Comparison of ENCODE assay signal across 9 cellular contexts in genomic region chr10:70493660-70494234, GRCh38. TPM values are rescaled to one million over a fixed set of nuclear protein-coding genes. Genes with fewer than 3 reads are reported as not detected.
DNase-seq lines count a peak whose midpoint lies in the region; ATAC-seq and TF ChIP-seq lines count a peak whose summit lies in the region.
"Had no signal": no experiment of that assay in that cellular context is flagged by ENCODE, and none has a peak within 500 bp of the region (broad histone marks: within the 10 kb centered on the region; RNA-seq: fewer than 3 reads in every experiment).

No MANE protein-coding gene starts in this region.

- TF ChIP-seq CTCF in WERI-Rb-1 (IDR thresholded peaks at IDR 0.05; ENCODE audit: low read depth, low read length) (no peak), vagina (IDR thresholded peaks at IDR 0.05) (no peak), Calu3 (IDR thresholded peaks at IDR 0.05; ENCODE audit: unreplicated experiment) (no peak)

- intact Hi-C loops in Right ventricle myocardium inferior (cut with DNase I): no loop called here
- intact Hi-C loops in left cardiac atrium (cut with DNase I): no loop called here
- intact Hi-C loops in vagina (cut with DNase I): no loop called here
- intact Hi-C loops in Calu3 (cut with micrococcal nuclease; ENCODE audit: unreplicated experiment): no loop called here

- H3K27me3 Mint-ChIP-seq in Calu3 (ENCODE audit: unreplicated experiment): peaks cover 66% of the 10 kb centered on the region

- peak; percentile 53 for DNase-seq in Right ventricle myocardium inferior (ENCODE audit: missing footprints)
- no peak for DNase-seq in left cardiac atrium
- DNase-seq in WERI-Rb-1: peak; percentile 28
- no peak for DNase-seq in vagina (ENCODE audit: extremely low spot score in 2 of 2)
- DNase-seq in Calu3: no peak
- no peak for DNase-seq in cerebellar nuclear complex (lab: John Stamatoyannopoulos, UW)

- BruUV-seq in Calu3 (replicated peaks; lab: Mats Ljungman, UMichigan): no TSS peak

- H3K4me3 ChIP-seq in WERI-Rb-1 (ENCODE audit: low read depth, low read length) (no peak overlapping the region), rectal smooth muscle tissue (ENCODE audit: low read length) (no peak overlapping the region), vagina (no peak overlapping the region)

- no peak overlapping the region for H3K4me3 Mint-ChIP-seq in Calu3 (ENCODE audit: low read depth, unreplicated experiment)

- H3K27me3 ChIP-seq in WERI-Rb-1 (ENCODE audit: insufficient read depth, low read depth, severe bottlenecking) (no peaks in the 10 kb centered on the region), rectal smooth muscle tissue (ENCODE audit: control insufficient read depth, insufficient read depth, low read length) (no peaks in the 10 kb centered on the region), vagina (no peaks in the 10 kb centered on the region)

- no peaks in the 10 kb centered on the region for H3K9me3 Mint-ChIP-seq in Calu3 (ENCODE audit: low read depth, unreplicated experiment)
- H3K9me3 Mint-ChIP-seq: stimulated activated naive CD8-positive, alpha-beta T cell treated with anti-CD3 and anti-CD28 coated beads, Interleukin-15, Interleukin-2, amounts not matched to agents 100 ng/mL and 50 ng/mL, for 24 hours had no signal

- H3K4me1 Mint-ChIP-seq in Calu3 (ENCODE audit: low read depth, unreplicated experiment): no peaks in the 10 kb centered on the region

- H3K9me3 ChIP-seq in WERI-Rb-1 (ENCODE audit: severe bottlenecking) (no peaks in the 10 kb centered on the region), vagina (no peaks in the 10 kb centered on the region)

- CTCF ChIA-PET in Calu3 (lab: Charles Lee): no interaction called here

- no peak overlapping the region for H3K27ac Mint-ChIP-seq in Calu3 (ENCODE audit: unreplicated experiment)

- H3K36me3 Mint-ChIP-seq in Calu3 (ENCODE audit: insufficient read depth, unreplicated experiment): no peaks in the 10 kb centered on the region

- TF ChIP-seq POLR2A in vagina (IDR thresholded peaks at IDR 0.05): no peak

- no peaks in the 10 kb centered on the region for H3K36me3 ChIP-seq in WERI-Rb-1
- H3K36me3 ChIP-seq in rectal smooth muscle tissue (ENCODE audit: control insufficient read depth, insufficient read depth, low read length): no peaks in the 10 kb centered on the region
- H3K36me3 ChIP-seq in vagina: no peaks in the 10 kb centered on the region

- H3K9ac ChIP-seq in rectal smooth muscle tissue (ENCODE audit: low read length): no peak overlapping the region

- H3K27ac ChIP-seq in WERI-Rb-1 (no peak overlapping the region), rectal smooth muscle tissue (ENCODE audit: low read depth, low read length) (peak overlapping the region; percentile 64), vagina (no peak overlapping the region)

- H3K4me1 ChIP-seq in rectal smooth muscle tissue (ENCODE audit: control insufficient read depth, insufficient read depth, low read length) (peaks cover 28% of the 10 kb centered on the region), vagina (no peaks in the 10 kb centered on the region)

- ATAC-seq in Right ventricle myocardium inferior (peak; percentile 53), left cardiac atrium (no peak), HG03097 (IDR thresholded peaks at IDR 0.05; ENCODE audit: low FRiP score, unreplicated experiment) (peak; percentile 70)

RNA-seq across cellular contexts. Expression of gene PALD1, which starts 15.2 kb away (rescaled TPM):
- total RNA-seq in Right ventricle myocardium inferior (5.1 TPM), left cardiac atrium (1 to 10 TPM; 4.4 to 8.3 TPM), vagina (6.9 TPM), Calu3 (2022) (0.38 and 1.5 TPM in 2 replicates)

RNA-seq across cellular contexts. Expression of gene NODAL, which starts 52.3 kb away (rescaled TPM):
- not detected for total RNA-seq in Right ventricle myocardium inferior
- total RNA-seq in left cardiac atrium: not detected
- not detected for total RNA-seq in vagina
- not detected in 2 replicates for total RNA-seq in Calu3 (2022)

Comparison
In these comparisons a context has a peak if more than half of its experiments do, and no peak if none do; other contexts are left out.
1. ATAC-seq: peak in Right ventricle myocardium inferior (single experiment) and HG03097 (single experiment); none in left cardiac atrium (0 of 2).
2. DNase-seq: peak in Right ventricle myocardium inferior (single experiment) and WERI-Rb-1 (single experiment); none in left cardiac atrium (single experiment), vagina (0 of 2), Calu3 (single experiment) and cerebellar nuclear complex (0 of 2).